1 cellular context compared by ENCODE assay signal in the genomic region with DNA sequence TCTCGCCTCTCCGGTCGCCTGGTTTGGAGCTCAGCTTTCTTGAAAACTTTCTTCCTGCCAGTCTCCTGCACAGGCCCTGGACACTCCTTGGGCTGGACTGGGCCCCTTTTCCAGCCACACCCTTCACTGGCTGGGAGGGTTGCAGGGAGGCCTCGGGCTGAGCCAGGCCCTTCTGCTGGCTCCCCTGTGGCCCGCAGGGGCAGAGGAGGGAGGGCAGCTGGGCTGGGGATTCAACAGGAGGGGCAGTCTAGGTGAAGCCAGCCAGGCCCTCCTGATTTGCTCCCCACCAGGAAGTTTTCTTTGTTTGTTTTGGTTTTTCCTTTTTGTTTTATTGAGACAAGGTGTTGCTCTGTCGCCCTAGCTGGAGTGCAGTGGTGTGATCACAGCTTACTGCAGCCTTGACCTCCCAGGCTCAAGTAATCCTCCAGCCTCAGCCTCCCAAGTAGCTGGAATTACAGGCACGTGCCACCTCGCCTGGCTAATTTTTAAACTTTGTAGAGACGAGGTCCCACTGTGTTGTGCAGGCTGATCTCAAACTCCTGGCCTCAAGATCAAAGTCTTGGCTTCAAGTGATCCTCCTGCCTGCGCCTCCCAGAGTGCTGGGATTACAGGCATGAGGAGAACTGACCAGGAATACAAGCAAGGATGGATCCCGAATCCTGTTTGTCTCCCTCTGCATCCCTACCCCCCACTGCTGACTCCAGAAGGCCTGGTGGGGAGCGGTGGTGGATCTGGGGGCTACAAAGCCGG.
TF ChIP-seq lines count a peak whose summit lies in the region.

No MANE protein-coding gene starts in this region.

TF ChIP-seq in HCT116, 20 proteins besides CTCF, POLR2A, EP300 and RAD21 (continued from another document):
- TF ChIP-seq, protein P1, sequence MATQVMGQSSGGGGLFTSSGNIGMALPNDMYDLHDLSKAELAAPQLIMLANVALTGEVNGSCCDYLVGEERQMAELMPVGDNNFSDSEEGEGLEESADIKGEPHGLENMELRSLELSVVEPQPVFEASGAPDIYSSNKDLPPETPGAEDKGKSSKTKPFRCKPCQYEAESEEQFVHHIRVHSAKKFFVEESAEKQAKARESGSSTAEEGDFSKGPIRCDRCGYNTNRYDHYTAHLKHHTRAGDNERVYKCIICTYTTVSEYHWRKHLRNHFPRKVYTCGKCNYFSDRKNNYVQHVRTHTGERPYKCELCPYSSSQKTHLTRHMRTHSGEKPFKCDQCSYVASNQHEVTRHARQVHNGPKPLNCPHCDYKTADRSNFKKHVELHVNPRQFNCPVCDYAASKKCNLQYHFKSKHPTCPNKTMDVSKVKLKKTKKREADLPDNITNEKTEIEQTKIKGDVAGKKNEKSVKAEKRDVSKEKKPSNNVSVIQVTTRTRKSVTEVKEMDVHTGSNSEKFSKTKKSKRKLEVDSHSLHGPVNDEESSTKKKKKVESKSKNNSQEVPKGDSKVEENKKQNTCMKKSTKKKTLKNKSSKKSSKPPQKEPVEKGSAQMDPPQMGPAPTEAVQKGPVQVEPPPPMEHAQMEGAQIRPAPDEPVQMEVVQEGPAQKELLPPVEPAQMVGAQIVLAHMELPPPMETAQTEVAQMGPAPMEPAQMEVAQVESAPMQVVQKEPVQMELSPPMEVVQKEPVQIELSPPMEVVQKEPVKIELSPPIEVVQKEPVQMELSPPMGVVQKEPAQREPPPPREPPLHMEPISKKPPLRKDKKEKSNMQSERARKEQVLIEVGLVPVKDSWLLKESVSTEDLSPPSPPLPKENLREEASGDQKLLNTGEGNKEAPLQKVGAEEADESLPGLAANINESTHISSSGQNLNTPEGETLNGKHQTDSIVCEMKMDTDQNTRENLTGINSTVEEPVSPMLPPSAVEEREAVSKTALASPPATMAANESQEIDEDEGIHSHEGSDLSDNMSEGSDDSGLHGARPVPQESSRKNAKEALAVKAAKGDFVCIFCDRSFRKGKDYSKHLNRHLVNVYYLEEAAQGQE (IDR thresholded peaks at IDR 0.05; ENCODE audit: low read depth) = no peak
- TF ChIP-seq, protein P2, sequence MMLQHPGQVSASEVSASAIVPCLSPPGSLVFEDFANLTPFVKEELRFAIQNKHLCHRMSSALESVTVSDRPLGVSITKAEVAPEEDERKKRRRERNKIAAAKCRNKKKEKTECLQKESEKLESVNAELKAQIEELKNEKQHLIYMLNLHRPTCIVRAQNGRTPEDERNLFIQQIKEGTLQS (IDR thresholded peaks at IDR 0.05) = no peak
- no peak for TF ChIP-seq JUND (IDR thresholded peaks at IDR 0.05)
